ENCODE assay signal across 8 cellular contexts in the genomic region with DNA sequence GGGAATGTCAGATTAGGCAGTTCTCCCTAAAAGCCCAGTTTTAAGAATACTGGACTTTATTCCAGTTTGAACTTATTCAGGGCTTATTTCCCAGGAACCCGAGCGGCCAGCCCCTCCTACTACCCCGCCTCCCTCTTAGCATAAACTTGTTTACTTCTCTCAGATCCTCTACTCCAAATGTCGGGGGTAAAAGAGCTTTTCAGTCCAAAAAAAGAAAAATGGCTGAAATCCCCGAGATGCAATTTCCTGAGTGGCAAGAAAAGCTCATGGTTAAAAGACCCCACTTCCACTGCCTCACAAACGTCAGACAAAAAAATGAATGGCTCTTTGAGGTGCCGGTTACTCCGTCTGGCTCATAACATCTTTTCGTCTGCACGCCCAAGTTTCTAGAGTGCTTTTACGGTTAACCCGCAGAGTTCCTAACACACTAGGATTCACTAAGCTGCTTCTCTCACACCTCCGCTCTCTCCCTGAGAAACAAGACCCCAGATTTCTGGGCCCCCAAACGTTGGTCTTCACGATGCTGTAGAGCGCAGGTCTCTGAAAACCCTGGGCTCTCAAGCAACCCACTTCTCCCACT. TPM values are rescaled to one million over a fixed set of nuclear protein-coding genes. Genes with fewer than 3 reads are reported as not detected.
DNase-seq lines count a peak whose midpoint lies in the region; ATAC-seq and TF ChIP-seq lines count a peak whose summit lies in the region.

No MANE protein-coding gene starts in this region.

- no peaks in the 10 kb centered on the region for H3F3A ChIP-seq in Loucy (ENCODE audit: low read depth)

- H3K27ac ChIP-seq in trophoblast cell (ENCODE audit: low read depth, low read length), result peak overlapping the region; percentile 75

- WGBS in trophoblast cell (ENCODE audit: extremely low coverage, insufficient coverage, insufficient read length), result no CpG with 5 or more reads among the region's 16 CpGs

- H3K4me2 ChIP-seq in Loucy (ENCODE audit: low read depth, low read length, poor library complexity, severe bottlenecking), result peak overlapping the region; percentile 81
- peak overlapping the region; percentile 68 for H3K4me2 ChIP-seq in trophoblast cell (ENCODE audit: low read length)

- H4K91ac ChIP-seq in trophoblast cell (ENCODE audit: low read depth, low read length), result peak overlapping the region; percentile 58

- H4K12ac ChIP-seq in trophoblast cell (ENCODE audit: low read depth, low read length), result peak overlapping the region; percentile 49

- H2AFZ ChIP-seq in Loucy (ENCODE audit: low read length) (peak overlapping the region; percentile 95), trophoblast cell (ENCODE audit: insufficient read depth, low read length, poor library complexity) (peak overlapping the region; percentile 70)

- H3K4me1 ChIP-seq in Loucy (ENCODE audit: insufficient read depth, low read length, poor library complexity, severe bottlenecking) (peaks cover 24% of the 10 kb centered on the region), trophoblast cell (ENCODE audit: control insufficient read depth in 1 of 2, insufficient read depth in 2 of 2, low read length in 2 of 2) (no peaks in the 10 kb centered on the region)

- no peak overlapping the region for H3K4me3 Mint-ChIP-seq in natural killer cell
- no peak overlapping the region for H3K4me3 Mint-ChIP-seq in natural killer cell treated with Interleukin-12 subunit alpha and Interleukin-12 subunit beta and Interleukin-15 and Interleukin-18, amount 100 ng/mL, for 72 hours
- no peak overlapping the region for H3K4me3 Mint-ChIP-seq in activated CD8-positive, alpha-beta T cell treated with anti-CD3 and anti-CD28 coated beads for 36 hours

- peak overlapping the region; percentile 7 for H3K4ac ChIP-seq in trophoblast cell (ENCODE audit: low read depth, low read length)

- CTCF ChIA-PET in activated CD8-positive, alpha-beta T cell treated with anti-CD3 and anti-CD28 coated beads for 36 hours (lab: Charles Lee), result interaction anchor here (1.2 to 4.1 kb wide), 8 partner anchors 12 to 325 kb away, joined by 3 to 35 read pairs (median 4); a partner anchor contains a TSS

- ATAC-seq in natural killer cell (peak in 2 of 3 donors; percentile 2 to 10), HG03039 (IDR thresholded peaks at IDR 0.05; ENCODE audit: unreplicated experiment) (no peak)
- ATAC-seq in natural killer cell treated with Interleukin-12 subunit alpha and Interleukin-12 subunit beta and Interleukin-15 and Interleukin-18, amount 100 ng/mL, for 72 hours, result no peak
- ATAC-seq in activated CD8-positive, alpha-beta T cell treated with anti-CD3 and anti-CD28 coated beads for 36 hours, result no peak

- H3K36me3 Mint-ChIP-seq in natural killer cell, result no peaks in the 10 kb centered on the region
- peaks cover 4% of the 10 kb centered on the region for H3K36me3 Mint-ChIP-seq in natural killer cell treated with Interleukin-12 subunit alpha and Interleukin-12 subunit beta and Interleukin-15 and Interleukin-18, amount 100 ng/mL, for 72 hours
- peaks cover 32% of the 10 kb centered on the region for H3K36me3 Mint-ChIP-seq in activated CD8-positive, alpha-beta T cell treated with anti-CD3 and anti-CD28 coated beads for 36 hours (ENCODE audit: low read depth)

- no peak overlapping the region for H2BK12ac ChIP-seq in trophoblast cell (ENCODE audit: low read length)

- H2BK5ac ChIP-seq in trophoblast cell (ENCODE audit: low read depth, low read length, poor library complexity), result peak overlapping the region; percentile 57

- H4K8ac ChIP-seq in trophoblast cell (ENCODE audit: low read depth, low read length), result peak overlapping the region; percentile 72

- H3K79me1 ChIP-seq in trophoblast cell (ENCODE audit: low read length), result peaks cover 1% of the 10 kb centered on the region

- H3K79me2 ChIP-seq in Loucy (ENCODE audit: insufficient read depth, low read length) (peaks cover 89% of the 10 kb centered on the region), trophoblast cell (ENCODE audit: control insufficient read depth, insufficient read depth, low read length, poor library complexity) (peaks cover 3% of the 10 kb centered on the region)

- peaks cover 28% of the 10 kb centered on the region for H4K20me1 ChIP-seq in Loucy (ENCODE audit: insufficient read depth, low read length, poor library complexity, severe bottlenecking)

- H3K14ac ChIP-seq in trophoblast cell (ENCODE audit: low read length), result peak overlapping the region; percentile 12

- no peak overlapping the region for H3K27ac Mint-ChIP-seq in natural killer cell
- H3K27ac Mint-ChIP-seq in natural killer cell treated with Interleukin-12 subunit alpha and Interleukin-12 subunit beta and Interleukin-15 and Interleukin-18, amount 100 ng/mL, for 72 hours, result no peak overlapping the region
- no peak overlapping the region for H3K27ac Mint-ChIP-seq in activated CD8-positive, alpha-beta T cell treated with anti-CD3 and anti-CD28 coated beads for 36 hours

- H3K9me2 ChIP-seq in Loucy (replicated peaks; ENCODE audit: low read depth, low read length), result no peaks in the 10 kb centered on the region

- POLR2A ChIA-PET in activated CD8-positive, alpha-beta T cell treated with anti-CD3 and anti-CD28 coated beads for 36 hours (lab: Charles Lee), result interaction anchor here (0.7 to 2.0 kb wide), 7 partner anchors 8 to 365 kb away, joined by 3 to 9 read pairs (median 4); a partner anchor contains a TSS

- H3K9me3 ChIP-seq in Loucy (ENCODE audit: insufficient read depth, low read depth, low read length) (no peaks in the 10 kb centered on the region), trophoblast cell (ENCODE audit: insufficient read depth, low read depth, low read length) (no peaks in the 10 kb centered on the region)

- no peaks in the 10 kb centered on the region for H3K9me3 Mint-ChIP-seq in natural killer cell
- H3K9me3 Mint-ChIP-seq in natural killer cell treated with Interleukin-12 subunit alpha and Interleukin-12 subunit beta and Interleukin-15 and Interleukin-18, amount 100 ng/mL, for 72 hours, result no peaks in the 10 kb centered on the region
- H3K9me3 Mint-ChIP-seq in activated CD8-positive, alpha-beta T cell treated with anti-CD3 and anti-CD28 coated beads for 36 hours, result no peaks in the 10 kb centered on the region

- no peak overlapping the region for H2AK5ac ChIP-seq in trophoblast cell (ENCODE audit: low read length)

- DNase-seq in natural killer cell (no peak), glomerular visceral epithelial cell (ENCODE audit: extremely low spot score) (peak; percentile 37), trophoblast cell (peak; percentile 8 to 45), retina (no peak)
- no peak for DNase-seq in natural killer cell treated with Interleukin-12 subunit alpha and Interleukin-12 subunit beta and Interleukin-15 and Interleukin-18, amount 100 ng/mL, for 72 hours (ENCODE audit: low spot score)
- peak; percentile 63 for DNase-seq in activated CD8-positive, alpha-beta T cell treated with anti-CD3 and anti-CD28 coated beads for 36 hours

- peaks cover 0 to 5% of the 10 kb centered on the region in 2 donors for H3K4me1 Mint-ChIP-seq in natural killer cell
- H3K4me1 Mint-ChIP-seq in natural killer cell treated with Interleukin-12 subunit alpha and Interleukin-12 subunit beta and Interleukin-15 and Interleukin-18, amount 100 ng/mL, for 72 hours (ENCODE audit: low read depth in 2 of 2), result peaks cover 0 to 15% of the 10 kb centered on the region in 2 donors
- H3K4me1 Mint-ChIP-seq in activated CD8-positive, alpha-beta T cell treated with anti-CD3 and anti-CD28 coated beads for 36 hours (ENCODE audit: low read depth), result peaks cover 24% of the 10 kb centered on the region

- TF ChIP-seq CTCF in natural killer cell (IDR thresholded peaks at IDR 0.05) (no peak), Loucy (conservative IDR thresholded peaks at IDR 0.05; ENCODE audit: low read length) (no peak)
- TF ChIP-seq CTCF in activated CD8-positive, alpha-beta T cell treated with anti-CD3 and anti-CD28 coated beads for 36 hours (IDR thresholded peaks at IDR 0.05), result no peak

- intact Hi-C loops in natural killer cell (cut with micrococcal nuclease), result loop anchor here (1.0 to 5.0 kb wide), 3 partner anchors 35 to 426 kb away; a partner anchor contains a TSS
- intact Hi-C loops in activated CD8-positive, alpha-beta T cell treated with anti-CD3 and anti-CD28 coated beads for 36 hours (cut with micrococcal nuclease), result loop anchor here (2.0 kb wide), 1 partner anchor 153 kb away; a partner anchor contains a TSS

- peaks cover 26% of the 10 kb centered on the region; the same call in 1 of the 2 replicates for H3K36me3 ChIP-seq in Loucy (ENCODE audit: insufficient read depth, low read length)
- peaks cover 18 to 32% of the 10 kb centered on the region in 2 experiments for H3K36me3 ChIP-seq in trophoblast cell (ENCODE audit: control insufficient read depth in 1 of 2, insufficient read depth in 2 of 2, low read length in 2 of 2)

- H3K23ac ChIP-seq in trophoblast cell (ENCODE audit: low read length), result no peak overlapping the region

- peak overlapping the region; percentile 20 for H3K18ac ChIP-seq in trophoblast cell (ENCODE audit: low read length)

- H3K27me3 ChIP-seq in Loucy (ENCODE audit: insufficient read depth, low read length, poor library complexity, severe bottlenecking), result no peaks in the 10 kb centered on the region
- no peaks in the 10 kb centered on the region for H3K27me3 ChIP-seq in trophoblast cell (ENCODE audit: insufficient read depth, low read length)

- H3K9ac ChIP-seq in Loucy (ENCODE audit: low read depth, low read length, poor library complexity, severe bottlenecking) (peak overlapping the region; percentile 95), trophoblast cell (ENCODE audit: low read length) (peak overlapping the region; percentile 93)

- H2BK120ac ChIP-seq in trophoblast cell (ENCODE audit: insufficient read depth, low read length, poor library complexity), result no peak overlapping the region

- no peaks in the 10 kb centered on the region for H3K27me3 Mint-ChIP-seq in natural killer cell (ENCODE audit: low read depth in 2 of 2)
- H3K27me3 Mint-ChIP-seq in natural killer cell treated with Interleukin-12 subunit alpha and Interleukin-12 subunit beta and Interleukin-15 and Interleukin-18, amount 100 ng/mL, for 72 hours, result no peaks in the 10 kb centered on the region
- no peaks in the 10 kb centered on the region for H3K27me3 Mint-ChIP-seq in activated CD8-positive, alpha-beta T cell treated with anti-CD3 and anti-CD28 coated beads for 36 hours

- H3K4me3 ChIP-seq in Loucy (ENCODE audit: low read length, poor library complexity, severe bottlenecking) (peak overlapping the region; percentile 87), trophoblast cell (ENCODE audit: low read depth, low read length) (peak overlapping the region; percentile 84)

RNA-seq across cellular contexts. Expression of a gene that starts 0.4 kb away (rescaled TPM):
- 10 to 100 TPM; 26.1 to 36.5 (median 34.1) TPM for total RNA-seq in natural killer cell
- 10 to 100 TPM; 45.9 to 84.6 TPM for total RNA-seq in natural killer cell treated with Interleukin-12 subunit alpha and Interleukin-12 subunit beta and Interleukin-15 and Interleukin-18, amount 100 ng/mL, for 72 hours
- 10 to 100 TPM; 42.0 to 46.3 TPM for total RNA-seq in activated CD8-positive, alpha-beta T cell treated with anti-CD3 and anti-CD28 coated beads for 36 hours
- polyA plus RNA-seq in trophoblast cell (2013), result 33.6 and 34.0 TPM in 2 replicates

RNA-seq across cellular contexts. Expression of a gene that starts 0.9 kb away (rescaled TPM):
- total RNA-seq in natural killer cell, result 1 to 10 TPM in 1 of 3 donors, under 1 TPM in 2; 0.15 to 1.5 (median 0.61) TPM
- 10 to 100 TPM; 23.5 to 43.0 TPM for total RNA-seq in natural killer cell treated with Interleukin-12 subunit alpha and Interleukin-12 subunit beta and Interleukin-15 and Interleukin-18, amount 100 ng/mL, for 72 hours
- 10 to 100 TPM; 50.7 to 51.4 TPM for total RNA-seq in activated CD8-positive, alpha-beta T cell treated with anti-CD3 and anti-CD28 coated beads for 36 hours
- polyA plus RNA-seq in trophoblast cell (2013), result 38.3 and 43.0 TPM in 2 replicates

RNA-seq across cellular contexts. Expression of a gene that starts 35.1 kb away (rescaled TPM):
- total RNA-seq in natural killer cell, result 10 to 100 TPM; 16.3 to 25.2 (median 24.6) TPM
- 10 to 100 TPM; 38.5 to 41.3 TPM for total RNA-seq in natural killer cell treated with Interleukin-12 subunit alpha and Interleukin-12 subunit beta and Interleukin-15 and Interleukin-18, amount 100 ng/mL, for 72 hours
- total RNA-seq in activated CD8-positive, alpha-beta T cell treated with anti-CD3 and anti-CD28 coated beads for 36 hours, result 10 to 100 TPM; 40.4 to 43.8 TPM
- polyA plus RNA-seq in trophoblast cell (2013), result 28.8 and 30.4 TPM in 2 replicates

RNA-seq across cellular contexts. Expression of a gene that starts 38.8 kb away (rescaled TPM):
- not detected for total RNA-seq in natural killer cell
- not detected for total RNA-seq in natural killer cell treated with Interleukin-12 subunit alpha and Interleukin-12 subunit beta and Interleukin-15 and Interleukin-18, amount 100 ng/mL, for 72 hours
- total RNA-seq in activated CD8-positive, alpha-beta T cell treated with anti-CD3 and anti-CD28 coated beads for 36 hours, result not detected
- 0.60 and 0.63 TPM in 2 replicates for polyA plus RNA-seq in trophoblast cell (2013)

Comparison
In these comparisons a context has a peak if more than half of its experiments do, and no peak if none do; other contexts are left out.
1. ATAC-seq: peak in natural killer cell (2 of 3); none in natural killer cell treated with Interleukin-12 subunit alpha and Interleukin-12 subunit beta and Interleukin-15 and Interleukin-18, amount 100 ng/mL, for 72 hours (0 of 2), activated CD8-positive, alpha-beta T cell treated with anti-CD3 and anti-CD28 coated beads for 36 hours (single experiment) and HG03039 (single experiment).
2. RNA of a gene that starts 0.9 kb away (total RNA-seq): 50.7 to 51.4 TPM in activated CD8-positive, alpha-beta T cell treated with anti-CD3 and anti-CD28 coated beads for 36 hours and 23.5 to 43.0 TPM in natural killer cell treated with Interleukin-12 subunit alpha and Interleukin-12 subunit beta and Interleukin-15 and Interleukin-18, amount 100 ng/mL, for 72 hours; 0.15 to 1.5 TPM in natural killer cell; every median in the first group is over 4 times any median in the second.
3. DNase-seq: peak in activated CD8-positive, alpha-beta T cell treated with anti-CD3 and anti-CD28 coated beads for 36 hours (single experiment), glomerular visceral epithelial cell (single experiment) and trophoblast cell (2 of 2); none in natural killer cell (single experiment), natural killer cell treated with Interleukin-12 subunit alpha and Interleukin-12 subunit beta and Interleukin-15 and Interleukin-18, amount 100 ng/mL, for 72 hours (single experiment) and retina (single experiment).